Comparison of ENCODE assay signal across 17 cellular contexts in the genomic region with DNA sequence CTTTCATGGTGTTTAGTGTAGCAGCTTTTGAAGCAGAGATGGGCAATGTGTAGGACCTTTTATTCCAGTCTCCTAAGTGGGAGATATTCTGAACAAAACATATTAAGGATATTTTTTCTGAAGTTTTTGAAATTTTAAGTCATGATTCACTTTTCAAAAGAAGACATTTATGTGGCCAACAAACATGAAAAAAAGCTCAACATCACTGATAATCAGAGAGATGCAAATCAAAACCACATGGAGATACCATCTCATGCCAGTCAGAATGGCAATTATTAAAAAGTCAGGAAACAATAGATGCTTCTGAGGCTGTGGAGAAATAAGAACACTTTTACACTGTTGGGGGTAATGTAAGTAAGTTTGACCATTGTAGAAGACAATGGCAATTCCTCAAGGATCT.
DNase-seq lines count a peak whose midpoint lies in the region; ATAC-seq and TF ChIP-seq lines count a peak whose summit lies in the region.
"Had no signal": no experiment of that assay in that cellular context is flagged by ENCODE, and none has a peak within 500 bp of the region (broad histone marks: within the 10 kb centered on the region; RNA-seq: fewer than 3 reads in every experiment).

No MANE protein-coding gene starts in this region.

- H3K27me3 ChIP-seq in SJCRH30 = no peaks in the 10 kb centered on the region
- H3K27me3 ChIP-seq in muscle layer of duodenum (ENCODE audit: low read depth, low read length) = no peaks in the 10 kb centered on the region
- no peaks in the 10 kb centered on the region for H3K27me3 ChIP-seq in thyroid gland
- H3K27me3 ChIP-seq: BE2C had no signal

- TF ChIP-seq POLR2A in thyroid gland (IDR thresholded peaks at IDR 0.05) = no peak

- no peaks in the 10 kb centered on the region for H3K9me3 Mint-ChIP-seq in endothelial cell (ENCODE audit: unreplicated experiment)

- H3K27ac Mint-ChIP-seq in endothelial cell (ENCODE audit: unreplicated experiment) = no peak overlapping the region

- TF ChIP-seq CTCF in endothelial cell (IDR thresholded peaks at IDR 0.05; ENCODE audit: unreplicated experiment) (no peak), thyroid gland (IDR thresholded peaks at IDR 0.05) (no peak)

- peaks cover 12% of the 10 kb centered on the region for H3K36me3 Mint-ChIP-seq in endothelial cell (ENCODE audit: low read depth, unreplicated experiment)

- H3K27ac ChIP-seq in SJCRH30 = peak overlapping the region; percentile 60
- peak overlapping the region; percentile 91 for H3K27ac ChIP-seq in muscle layer of duodenum (ENCODE audit: low read length)
- H3K27ac ChIP-seq in thyroid gland = peak overlapping the region in 2 of 3 donors; percentile 30 to 52
- no peak overlapping the region for H3K27ac ChIP-seq in caudate nucleus (ENCODE audit: low read depth, low read length)

- intact Hi-C loops in thyroid gland (cut with DNase I) = no loop called here

- H3K36me3 ChIP-seq in SJCRH30 (no peaks in the 10 kb centered on the region), muscle layer of duodenum (ENCODE audit: control insufficient read depth in 1 of 2, insufficient read depth in 2 of 2, low read length in 2 of 2) (no peaks in the 10 kb centered on the region), thyroid gland (no peaks in the 10 kb centered on the region)
- H3K36me3 ChIP-seq: BE2C had no signal

- peaks cover 15% of the 10 kb centered on the region for H3K4me1 Mint-ChIP-seq in endothelial cell (ENCODE audit: unreplicated experiment)

- no peak for ATAC-seq in GM21825 (IDR thresholded peaks at IDR 0.05; ENCODE audit: unreplicated experiment)

- H3K9me3 ChIP-seq in SJCRH30 (replicated peaks) = no peaks in the 10 kb centered on the region
- H3K9me3 ChIP-seq in muscle layer of duodenum (ENCODE audit: control insufficient read depth in 1 of 2, low read length in 2 of 2) = no peaks in the 10 kb centered on the region
- H3K9me3 ChIP-seq in thyroid gland = no peaks in the 10 kb centered on the region
- H3K9me3 ChIP-seq: BE2C had no signal

- H3K4me3 ChIP-seq in SJCRH30 (no peak overlapping the region; the same call in 1 of the 2 replicates), muscle layer of duodenum (ENCODE audit: low read depth in 1 of 2, low read length in 2 of 2) (no peak overlapping the region), thyroid gland (replicated peaks in 1 of 3) (no peak overlapping the region)

- H3K4me1 ChIP-seq in SJCRH30 (peaks cover 16% of the 10 kb centered on the region), muscle layer of duodenum (ENCODE audit: control insufficient read depth in 1 of 2, insufficient read depth in 2 of 2, low read length in 2 of 2) (peaks cover 0 to 18% of the 10 kb centered on the region in 2 donors), thyroid gland (peaks cover 4 to 36% of the 10 kb centered on the region in 2 donors)

- no peak for DNase-seq in SJCRH30
- DNase-seq in endothelial cell (ENCODE audit: low spot score) = no peak
- no peak for DNase-seq in thyroid gland
- no peak for DNase-seq in mesenteric fat pad (ENCODE audit: low spot score)
- no peak for DNase-seq in caudate nucleus (lab: John Stamatoyannopoulos, UW)
- DNase-seq: activated CD4-positive, alpha-beta T cell treated with anti-CD3 and anti-CD28 coated beads for 4 hours; activated CD8-positive, alpha-beta memory T cell treated with anti-CD3 and anti-CD28 coated beads, Interleukin-2, amount 50 U/mL, for 4 hours; activated gamma-delta T cell; BE2C; mesendoderm; MM.1S; NCI-H2029; NCI-H510A; right cardiac atrium; SHP77 had no signal

- H3K27me3 Mint-ChIP-seq in endothelial cell (ENCODE audit: unreplicated experiment) = peaks cover 2% of the 10 kb centered on the region

- peak overlapping the region; percentile 51 for H3K4me3 Mint-ChIP-seq in endothelial cell (ENCODE audit: unreplicated experiment)
